Comparison of ENCODE assay signal across 8 cellular contexts in the genomic region with DNA sequence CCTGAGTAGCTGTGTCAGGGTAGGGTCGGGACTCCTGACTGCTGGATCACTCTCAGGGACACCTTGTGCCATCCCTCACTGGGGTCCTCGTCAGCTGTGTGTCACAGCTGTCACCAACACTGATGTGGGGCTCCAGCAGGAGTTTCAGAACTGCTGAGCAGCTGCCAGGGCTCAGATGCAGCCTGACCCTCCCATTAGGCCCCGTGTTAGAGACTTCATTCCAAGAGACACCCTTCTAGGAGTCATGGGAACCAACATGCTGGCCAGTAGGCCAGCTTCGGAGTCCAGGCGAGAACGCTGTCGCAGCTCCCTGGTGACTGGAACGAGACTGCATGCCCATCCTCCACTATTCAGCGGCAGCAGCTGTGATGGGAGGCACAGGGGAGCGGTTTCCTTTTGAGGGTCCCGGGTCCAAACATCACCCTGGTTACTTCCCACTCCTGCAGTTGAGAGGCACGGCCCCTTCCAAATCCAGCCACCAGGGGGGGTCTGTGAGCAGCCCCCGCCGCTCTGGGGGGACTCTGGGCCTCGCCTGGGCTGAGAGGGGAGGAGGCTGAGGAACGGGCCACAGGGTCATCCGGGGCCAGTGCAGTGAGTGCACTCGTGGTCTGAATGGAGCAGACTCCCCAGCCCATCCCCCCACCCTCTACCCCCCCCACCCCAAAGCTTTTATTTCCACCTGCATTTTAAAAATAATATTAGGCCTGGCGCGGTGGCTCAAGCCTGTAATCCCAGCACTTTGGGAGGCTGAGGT. TPM values are rescaled to one million over a fixed set of nuclear protein-coding genes. Genes with fewer than 3 reads are reported as not detected.
DNase-seq lines count a peak whose midpoint lies in the region; ATAC-seq, FAIRE-seq and TF ChIP-seq lines count a peak whose summit lies in the region.

No MANE protein-coding gene starts in this region.

- H3K79me2 ChIP-seq in OCI-LY7 (ENCODE audit: insufficient read depth, low read depth, low read length) (no peaks in the 10 kb centered on the region), osteoblast (ENCODE audit: insufficient read depth, low read length) (no peaks in the 10 kb centered on the region)

- H3K9me3 ChIP-seq in OCI-LY7 (ENCODE audit: low read length), result no peaks in the 10 kb centered on the region
- H3K9me3 ChIP-seq in osteoblast (ENCODE audit: low read depth, low read length), result no peaks in the 10 kb centered on the region

- H3K4me1 Mint-ChIP-seq in activated T-cell treated with anti-CD3 and anti-CD28 coated beads, Interleukin-2, amount 50 U/mL, for 72 hours (ENCODE audit: low read depth), result peaks cover 95% of the 10 kb centered on the region

- no peak for TF ChIP-seq POLR2A in GM12892 (IDR thresholded peaks at IDR 0.05; ENCODE audit: low read depth, low read length)

- POLR2A ChIA-PET in OCI-LY7 (lab: Charles Lee), result interaction anchor here (0.6 to 1.5 kb wide), 4 partner anchors 17 to 214 kb away, joined by 3 to 4 read pairs (median 3); no protein-coding TSS in a partner anchor

- H3K4me2 ChIP-seq in OCI-LY7 (ENCODE audit: low read length) (no peak overlapping the region), osteoblast (ENCODE audit: insufficient read depth, low read length) (no peak overlapping the region)

- intact Hi-C loops in OCI-LY7 (cut with micrococcal nuclease; ENCODE audit: unreplicated experiment), result loop anchor here (1.0 to 2.0 kb wide), 3 partner anchors 39 to 63 kb away; no protein-coding TSS in a partner anchor

- TF ChIP-seq CTCF in 22Rv1 (IDR thresholded peaks at IDR 0.05), result peak; percentile 96
- TF ChIP-seq CTCF in OCI-LY7 (conservative IDR thresholded peaks at IDR 0.05; ENCODE audit: low read length), result peak; percentile 85
- TF ChIP-seq CTCF in fibroblast of the aortic adventitia (IDR thresholded peaks at IDR 0.05; ENCODE audit: insufficient read depth, low read length), result peak; percentile 89
- TF ChIP-seq CTCF in osteoblast (IDR thresholded peaks at IDR 0.05; ENCODE audit: extremely low read depth, low read depth, low read length), result peak; percentile 73

- H3K9me2 ChIP-seq in OCI-LY7 (ENCODE audit: insufficient read depth, low read length), result no peaks in the 10 kb centered on the region

- no peak overlapping the region for H3K4me3 ChIP-seq in OCI-LY7 (ENCODE audit: low read depth, low read length, poor library complexity, severe bottlenecking)
- H3K4me3 ChIP-seq in fibroblast of the aortic adventitia (ENCODE audit: low read depth, low read length), result no peak overlapping the region
- no peak overlapping the region for H3K4me3 ChIP-seq in osteoblast (ENCODE audit: insufficient read depth, low read length)

- H3K27me3 ChIP-seq in osteoblast (ENCODE audit: insufficient read depth, low read length), result no peaks in the 10 kb centered on the region

- DNase-seq in GM12892 (ENCODE audit: insufficient read length), result peak; percentile 71
- DNase-seq in OCI-LY7 (ENCODE audit: low spot score), result peak; percentile 64
- peak; percentile 74 to 88 for DNase-seq in activated T-cell treated with anti-CD3 and anti-CD28 coated beads, Interleukin-2, amount 50 U/mL, for 72 hours
- DNase-seq in fibroblast of the aortic adventitia (ENCODE audit: low read depth), result peak; percentile 20
- DNase-seq in osteoblast (ENCODE audit: insufficient read length, low spot score, missing footprints), result peak; percentile 92
- peak; percentile 60 for DNase-seq in ureter (ENCODE audit: low spot score)

- H3K4me1 ChIP-seq in OCI-LY7 (ENCODE audit: insufficient read depth, low read length, poor library complexity, severe bottlenecking) (peaks cover 22% of the 10 kb centered on the region), osteoblast (ENCODE audit: insufficient read depth, low read length) (peaks cover 13% of the 10 kb centered on the region)

- peak overlapping the region; percentile 44 to 58 for H3K4me3 Mint-ChIP-seq in activated T-cell treated with anti-CD3 and anti-CD28 coated beads, Interleukin-2, amount 50 U/mL, for 72 hours

- no peak overlapping the region; the same call in 1 of the 2 replicates for H2AFZ ChIP-seq in OCI-LY7 (ENCODE audit: low read length)
- no peak overlapping the region for H2AFZ ChIP-seq in osteoblast (ENCODE audit: low read length)

- H4K20me1 ChIP-seq in OCI-LY7 (ENCODE audit: insufficient read depth, low read length) (no peaks in the 10 kb centered on the region), osteoblast (ENCODE audit: insufficient read depth, low read length) (no peaks in the 10 kb centered on the region)

- BruUV-seq in OCI-LY7 (replicated peaks; lab: Mats Ljungman, UMichigan), result no TSS peak

- H3K27me3 Mint-ChIP-seq in activated T-cell treated with anti-CD3 and anti-CD28 coated beads, Interleukin-2, amount 50 U/mL, for 72 hours (ENCODE audit: low read depth), result no peaks in the 10 kb centered on the region

- FAIRE-seq in GM12892 (lab: Jason Lieb, UNC), result peak; percentile 89

- no peaks in the 10 kb centered on the region for H3K36me3 Mint-ChIP-seq in activated T-cell treated with anti-CD3 and anti-CD28 coated beads, Interleukin-2, amount 50 U/mL, for 72 hours (ENCODE audit: insufficient read depth in 2 of 2)

- no peak overlapping the region for H3K27ac ChIP-seq in 22Rv1
- no peak overlapping the region for H3K27ac ChIP-seq in OCI-LY7 (ENCODE audit: low read depth, low read length, poor library complexity, severe bottlenecking)
- H3K27ac ChIP-seq in osteoblast (ENCODE audit: low read depth, low read length), result no peak overlapping the region

- CTCF ChIA-PET in OCI-LY7 (lab: Charles Lee; ENCODE audit: unreplicated experiment), result interaction anchor here (1.0 kb wide), 1 partner anchor 39 kb away, joined by 3 read pairs; no protein-coding TSS in a partner anchor

- H3K27ac Mint-ChIP-seq in activated T-cell treated with anti-CD3 and anti-CD28 coated beads, Interleukin-2, amount 50 U/mL, for 72 hours, result no peak overlapping the region

- no peaks in the 10 kb centered on the region for H3K36me3 ChIP-seq in OCI-LY7 (ENCODE audit: insufficient read depth, low read length)
- no peaks in the 10 kb centered on the region for H3K36me3 ChIP-seq in osteoblast (ENCODE audit: insufficient read depth, low read length)

- ATAC-seq in activated T-cell treated with anti-CD3 and anti-CD28 coated beads, Interleukin-2, amount 50 U/mL, for 72 hours (replicated peaks in 1 of 2), result peak in 1 of 2 donors; percentile 14
- no peak for ATAC-seq in GM19023 (IDR thresholded peaks at IDR 0.05; ENCODE audit: unreplicated experiment)

- no peaks in the 10 kb centered on the region for H3K9me3 Mint-ChIP-seq in activated T-cell treated with anti-CD3 and anti-CD28 coated beads, Interleukin-2, amount 50 U/mL, for 72 hours

RNA-seq across cellular contexts. Expression of gene TCF7, which starts 12.6 kb away (rescaled TPM):
- 39.3 TPM for polyA plus RNA-seq in GM12892 (2012; ENCODE audit: missing spikeins)
- 0.39 and 1.1 TPM in 2 replicates for total RNA-seq in OCI-LY7 (2014; rRNA removed; shearing (Covaris generic))
- total RNA-seq in OCI-LY7 (2022), result 0.97 and 1.9 TPM in 2 replicates
- total RNA-seq in activated T-cell treated with anti-CD3 and anti-CD28 coated beads, Interleukin-2, amount 50 U/mL, for 72 hours, result 100 to 1,000 TPM; 142 to 265 TPM
- total RNA-seq in fibroblast of the aortic adventitia (ENCODE audit: low replicate concordance), result 1.1 and 16.8 TPM in 2 replicates
- 2.9 and 3.3 TPM in 2 replicates for total RNA-seq in osteoblast
- 3.6 TPM for total RNA-seq in ureter

Comparison
In these comparisons a context has a peak if more than half of its experiments do, and no peak if none do; other contexts are left out.
1. DNase-seq: peak in every context shown above with its lines; median percentile 92 in osteoblast; 81 in activated T-cell treated with anti-CD3 and anti-CD28 coated beads, Interleukin-2, amount 50 U/mL, for 72 hours; 71 in GM12892; 64 in OCI-LY7; 60 in ureter; 20 in fibroblast of the aortic adventitia.